15 cellular contexts compared by ENCODE assay signal in the genomic region with DNA sequence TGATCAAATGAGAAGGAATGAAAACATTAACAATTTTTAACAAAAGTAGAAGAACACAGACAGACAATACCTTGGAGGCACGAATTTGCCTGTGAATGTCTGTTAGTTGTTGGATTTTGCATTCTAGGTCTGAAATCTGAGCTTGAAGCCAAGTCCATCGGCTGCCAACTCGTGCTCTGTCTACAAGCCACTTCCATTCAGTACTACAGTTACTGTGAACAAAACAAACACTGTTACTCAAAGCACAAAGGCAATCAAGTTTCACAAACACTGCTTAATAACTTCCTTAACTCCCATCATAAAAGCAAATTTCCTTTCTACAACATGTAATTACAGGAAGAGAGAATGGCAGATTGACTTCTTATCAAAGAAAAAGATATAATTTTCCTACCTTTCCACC. TPM values are rescaled to one million over a fixed set of nuclear protein-coding genes. Genes with fewer than 3 reads are reported as not detected.
A peak's percentile ranks its signal among the peaks of the same experiment; 100 is the strongest.
DNase-seq lines count a peak whose midpoint lies in the region; ATAC-seq and TF ChIP-seq lines count a peak whose summit lies in the region.
"Had no signal": no experiment of that assay in that cellular context is flagged by ENCODE, and none has a peak within 500 bp of the region (broad histone marks: within the 10 kb centered on the region; RNA-seq: fewer than 3 reads in every experiment).

No MANE protein-coding gene starts in this region.

- intact Hi-C loops in left ventricle myocardium superior (cut with micrococcal nuclease): no loop called here
- intact Hi-C loops in cardiac septum (cut with DNase I): no loop called here
- intact Hi-C loops in uterus (cut with DNase I; ENCODE audit: low total_unique reads): no loop called here
- intact Hi-C loops in PC-9 (cut with micrococcal nuclease; ENCODE audit: unreplicated experiment): no loop called here

- TF ChIP-seq CTCF in fibroblast of the aortic adventitia (IDR thresholded peaks at IDR 0.05; ENCODE audit: insufficient read depth, low read length) (no peak), uterus (IDR thresholded peaks at IDR 0.05) (no peak), PC-9 (conservative IDR thresholded peaks at IDR 0.05) (no peak)

- ATAC-seq in left ventricle myocardium superior: peak; percentile 32
- no peak for ATAC-seq in HG03135 (IDR thresholded peaks at IDR 0.05; ENCODE audit: unreplicated experiment)

- no peaks in the 10 kb centered on the region for H3K9me2 ChIP-seq in PC-9 (ENCODE audit: insufficient read depth)

- no peak for TF ChIP-seq POLR2A in uterus (IDR thresholded peaks at IDR 0.05)

- no peak overlapping the region for H3K4me2 ChIP-seq in PC-9

- BruUV-seq in PC-9 (replicated peaks; lab: Mats Ljungman, UMichigan): no TSS peak

- H3K79me2 ChIP-seq in PC-9 (ENCODE audit: low read depth): no peaks in the 10 kb centered on the region

- H3K9me3 ChIP-seq in uterus: peaks cover 0 to 11% of the 10 kb centered on the region in 2 donors
- H3K9me3 ChIP-seq in PC-9 (ENCODE audit: insufficient read depth, low read depth): no peaks in the 10 kb centered on the region

- H3F3A ChIP-seq in PC-9 (ENCODE audit: insufficient read depth, low read depth): no peaks in the 10 kb centered on the region

- H3K36me3 ChIP-seq in uterus (no peaks in the 10 kb centered on the region), PC-9 (ENCODE audit: low read depth) (no peaks in the 10 kb centered on the region)

- POLR2A ChIA-PET in PC-9 (lab: Charles Lee; ENCODE audit: unreplicated experiment): no interaction called here

- DNase-seq in left ventricle myocardium superior (peak; percentile 35), cardiac septum (ENCODE audit: low spot score) (no peak), NCI-H69 (lab: John Stamatoyannopoulos, UW) (peak; percentile 86), fibroblast of the aortic adventitia (ENCODE audit: low read depth) (peak; percentile 2), uterus (no peak), HCEC 1CT (no peak), PC-9 (no peak)
- DNase-seq: activated naive CD4-positive, alpha-beta T cell treated with anti-CD3 and anti-CD28 coated beads, Interleukin-2, amount 10 ng/mL, durations not matched to agents 7 days and 5 days; esophagus squamous epithelium; KG1; NK-92 treated with Interleukin-12 subunit alpha and Interleukin-12 subunit beta, amount 100 ng/mL, for 24 hours; stimulated activated CD4-positive, alpha-beta T cell treated with anti-CD3 and anti-CD28 coated beads, Interleukin-4, amount 100 ng/mL, for 4 hours; stimulated activated naive CD4-positive, alpha-beta T cell had no signal

- CTCF ChIA-PET in PC-9 (lab: Charles Lee): no interaction called here

- H4K20me1 ChIP-seq in PC-9 (ENCODE audit: insufficient read depth): no peaks in the 10 kb centered on the region

- no peaks in the 10 kb centered on the region for H3K27me3 ChIP-seq in uterus
- no peaks in the 10 kb centered on the region for H3K27me3 ChIP-seq in PC-9 (ENCODE audit: insufficient read depth, low read depth)
- H3K27me3 ChIP-seq: esophagus squamous epithelium had no signal

- no peak overlapping the region for H3K4me3 ChIP-seq in fibroblast of the aortic adventitia (ENCODE audit: low read depth, low read length)
- H3K4me3 ChIP-seq in uterus: no peak overlapping the region
- H3K4me3 ChIP-seq in PC-9: no peak overlapping the region
- H3K4me3 ChIP-seq: esophagus squamous epithelium, SK-N-MC had no signal

- no peak overlapping the region for H2AFZ ChIP-seq in PC-9

- no peaks in the 10 kb centered on the region for H3K4me1 ChIP-seq in uterus
- H3K4me1 ChIP-seq in PC-9 (replicated peaks; ENCODE audit: insufficient read depth): no peaks in the 10 kb centered on the region
- H3K4me1 ChIP-seq: esophagus squamous epithelium had no signal

- H3K27ac ChIP-seq in uterus: no peak overlapping the region
- H3K27ac ChIP-seq in PC-9: no peak overlapping the region
- H3K27ac ChIP-seq: esophagus squamous epithelium, SK-N-MC had no signal

RNA-seq across cellular contexts. Expression of a gene that starts 42.2 kb away (rescaled TPM):
- total RNA-seq in left ventricle myocardium superior: 17.4 TPM
- total RNA-seq in cardiac septum: 25.9 TPM
- 28.2 and 43.4 TPM in 2 replicates for total RNA-seq in fibroblast of the aortic adventitia (ENCODE audit: low replicate concordance)
- 10 to 100 TPM; 50.3 to 81.8 (median 55.2) TPM for total RNA-seq in uterus
- total RNA-seq in PC-9 (2021): 8.6 and 8.8 TPM in 2 replicates

Comparison
In these comparisons a context has a peak if more than half of its experiments do, and no peak if none do; other contexts are left out.
1. DNase-seq: peak in left ventricle myocardium superior (single experiment), NCI-H69 (single experiment) and fibroblast of the aortic adventitia (single experiment); none in cardiac septum (single experiment), uterus (0 of 2), HCEC 1CT (single experiment) and PC-9 (0 of 2).